In genomic region chr12:106171117-106171750, GRCh38 we compare ENCODE assay signal across 22 cellular contexts. TPM values are rescaled to one million over a fixed set of nuclear protein-coding genes. Genes with fewer than 3 reads are reported as not detected.
DNase-seq lines count a peak whose midpoint lies in the region; ATAC-seq, FAIRE-seq and TF ChIP-seq lines count a peak whose summit lies in the region.
"Had no signal": no experiment of that assay in that cellular context is flagged by ENCODE, and none has a peak within 500 bp of the region (broad histone marks: within the 10 kb centered on the region; RNA-seq: fewer than 3 reads in every experiment).

No MANE protein-coding gene starts in this region.

- H3K79me1 ChIP-seq in mesenchymal stem cell (replicated peaks; ENCODE audit: low read length, poor library complexity, severe bottlenecking): no peaks in the 10 kb centered on the region

- CTCF ChIA-PET in activated CD4-positive, alpha-beta T cell treated with anti-CD3 and anti-CD28 coated beads for 36 hours (lab: Charles Lee): interaction anchor here (1.3 to 2.1 kb wide), 2 partner anchors 52 to 113 kb away, joined by 3 to 10 read pairs; no protein-coding TSS in a partner anchor

- peaks cover 7% of the 10 kb centered on the region for H3K4me1 Mint-ChIP-seq in activated CD4-positive, alpha-beta T cell treated with anti-CD3 and anti-CD28 coated beads for 36 hours
- H3K4me1 Mint-ChIP-seq in activated T-helper 17 cell treated with anti-CD3 and anti-CD28 coated beads, Interleukin-2, amount 50 U/mL, for 72 hours: no peaks in the 10 kb centered on the region
- H3K4me1 Mint-ChIP-seq: activated B cell treated with CpG ODN at 0.5 μM for 24 hours; activated naive CD8-positive, alpha-beta T cell treated with anti-CD3 and anti-CD28 coated beads, Interleukin-2, amount 10 ng/mL, durations not matched to agents 7 days and 5 days; memory B cell; nephron had no signal

- peak; percentile 19 for TF ChIP-seq CTCF in D721Med (IDR thresholded peaks at IDR 0.05; ENCODE audit: insufficient read depth, missing control alignments)

- H3K18ac ChIP-seq in mesenchymal stem cell (ENCODE audit: low read depth in 1 of 2, low read length in 2 of 2): no peak overlapping the region

- no peaks in the 10 kb centered on the region for H3K4me1 ChIP-seq in mesenchymal stem cell (ENCODE audit: control insufficient read depth, insufficient read depth, low read depth, low read length)

- no peak overlapping the region for H2AK5ac ChIP-seq in mesenchymal stem cell (ENCODE audit: low read length, severe bottlenecking)

- peak; percentile 92 for ATAC-seq in activated CD4-positive, alpha-beta T cell treated with anti-CD3 and anti-CD28 coated beads for 36 hours
- peak; percentile 92 for ATAC-seq in activated T-helper 17 cell treated with anti-CD3 and anti-CD28 coated beads, Interleukin-2, amount 50 U/mL, for 72 hours (replicated peaks)
- no peak for ATAC-seq in GM21360 (IDR thresholded peaks at IDR 0.05; ENCODE audit: unreplicated experiment)

- H3K27me3 Mint-ChIP-seq in activated CD4-positive, alpha-beta T cell treated with anti-CD3 and anti-CD28 coated beads for 36 hours: peaks cover 13% of the 10 kb centered on the region
- peaks cover 22% of the 10 kb centered on the region for H3K27me3 Mint-ChIP-seq in activated T-helper 17 cell treated with anti-CD3 and anti-CD28 coated beads, Interleukin-2, amount 50 U/mL, for 72 hours

- peaks cover 2% of the 10 kb centered on the region for H3K9me3 Mint-ChIP-seq in activated CD4-positive, alpha-beta T cell treated with anti-CD3 and anti-CD28 coated beads for 36 hours (ENCODE audit: low read depth)
- peaks cover 4% of the 10 kb centered on the region for H3K9me3 Mint-ChIP-seq in activated T-helper 17 cell treated with anti-CD3 and anti-CD28 coated beads, Interleukin-2, amount 50 U/mL, for 72 hours

- peaks cover 0 to 5% of the 10 kb centered on the region in 2 experiments for H3K27me3 ChIP-seq in mesenchymal stem cell (ENCODE audit: control insufficient read depth in 1 of 2, insufficient read depth in 1 of 2, low read length in 2 of 2)
- H3K27me3 ChIP-seq: hepatocyte had no signal

- no peaks in the 10 kb centered on the region for H3K9me3 ChIP-seq in mesenchymal stem cell (ENCODE audit: control insufficient read depth, low read length)

- no peak overlapping the region for H2BK120ac ChIP-seq in mesenchymal stem cell (ENCODE audit: low read depth, low read length)

- H2BK15ac ChIP-seq in mesenchymal stem cell (ENCODE audit: low read depth, poor library complexity, severe bottlenecking): no peak overlapping the region

- no peak for FAIRE-seq in D721Med (lab: Jason Lieb, UNC)
- FAIRE-seq: bronchial epithelial cell, HTR-8/SVneo, kidney had no signal

- 78% methylated on average over 4 of the region's 4 CpGs for WGBS in mesenchymal stem cell

- intact Hi-C loops in activated CD4-positive, alpha-beta T cell treated with anti-CD3 and anti-CD28 coated beads for 36 hours (cut with DNase I, micrococcal nuclease): loop anchor here in 1 of 2 experiments (2.0 kb wide), 1 partner anchor 52 kb away; no protein-coding TSS in a partner anchor

- no peak overlapping the region for H3K4me2 ChIP-seq in mesenchymal stem cell (ENCODE audit: low read length, poor library complexity, severe bottlenecking)
- H3K4me2 ChIP-seq: hepatocyte had no signal

- no peak overlapping the region for H3K4me3 ChIP-seq in mesenchymal stem cell (ENCODE audit: insufficient read depth in 1 of 2, low read depth in 1 of 2, low read length in 2 of 2)
- H3K4me3 ChIP-seq: hepatocyte had no signal

- no peak overlapping the region for H3K9ac ChIP-seq in mesenchymal stem cell (ENCODE audit: low read length)

- H3K36me3 Mint-ChIP-seq in activated CD4-positive, alpha-beta T cell treated with anti-CD3 and anti-CD28 coated beads for 36 hours (ENCODE audit: low read depth): no peaks in the 10 kb centered on the region
- H3K36me3 Mint-ChIP-seq in activated T-helper 17 cell treated with anti-CD3 and anti-CD28 coated beads, Interleukin-2, amount 50 U/mL, for 72 hours (ENCODE audit: low read depth): no peaks in the 10 kb centered on the region
- H3K36me3 Mint-ChIP-seq: activated naive CD8-positive, alpha-beta T cell treated with anti-CD3 and anti-CD28 coated beads, Interleukin-2, amount 10 ng/mL, durations not matched to agents 7 days and 5 days; memory B cell had no signal

- H4K8ac ChIP-seq in mesenchymal stem cell (ENCODE audit: low read length): no peak overlapping the region

- H3K23ac ChIP-seq in mesenchymal stem cell (ENCODE audit: low read length in 2 of 2): no peak overlapping the region

- H2BK5ac ChIP-seq in mesenchymal stem cell (ENCODE audit: low read depth, low read length, poor library complexity, severe bottlenecking): no peak overlapping the region

- H3K27ac Mint-ChIP-seq in activated CD4-positive, alpha-beta T cell treated with anti-CD3 and anti-CD28 coated beads for 36 hours: no peak overlapping the region
- H3K27ac Mint-ChIP-seq in activated T-helper 17 cell treated with anti-CD3 and anti-CD28 coated beads, Interleukin-2, amount 50 U/mL, for 72 hours: peak overlapping the region; percentile 6
- H3K27ac Mint-ChIP-seq: activated B cell treated with CpG ODN at 0.5 μM for 24 hours; activated naive CD8-positive, alpha-beta T cell treated with anti-CD3 and anti-CD28 coated beads, Interleukin-2, amount 10 ng/mL, durations not matched to agents 7 days and 5 days; memory B cell; nephron had no signal

- H4K91ac ChIP-seq in mesenchymal stem cell (ENCODE audit: low read length): no peak overlapping the region

- H3K4me3 Mint-ChIP-seq in activated CD4-positive, alpha-beta T cell treated with anti-CD3 and anti-CD28 coated beads for 36 hours: no peak overlapping the region
- no peak overlapping the region for H3K4me3 Mint-ChIP-seq in activated T-helper 17 cell treated with anti-CD3 and anti-CD28 coated beads, Interleukin-2, amount 50 U/mL, for 72 hours
- H3K4me3 Mint-ChIP-seq: activated B cell treated with CpG ODN at 0.5 μM for 24 hours; activated naive CD8-positive, alpha-beta T cell treated with anti-CD3 and anti-CD28 coated beads, Interleukin-2, amount 10 ng/mL, durations not matched to agents 7 days and 5 days; memory B cell; nephron had no signal

- no peak overlapping the region for H3K14ac ChIP-seq in mesenchymal stem cell (ENCODE audit: low read length in 2 of 2)

- no peak overlapping the region for H3K27ac ChIP-seq in mesenchymal stem cell (ENCODE audit: low read length, poor library complexity, severe bottlenecking)
- H3K27ac ChIP-seq: hepatocyte had no signal

- POLR2A ChIA-PET in activated CD4-positive, alpha-beta T cell treated with anti-CD3 and anti-CD28 coated beads for 36 hours (lab: Charles Lee): no interaction called here

- H3K4ac ChIP-seq in mesenchymal stem cell (ENCODE audit: low read depth in 1 of 2, low read length in 2 of 2): no peak overlapping the region

- no peak overlapping the region for H2AFZ ChIP-seq in mesenchymal stem cell (ENCODE audit: low read depth, low read length)
- H2AFZ ChIP-seq: hepatocyte had no signal

- peak; percentile 33 for DNase-seq in activated CD4-positive, alpha-beta T cell treated with anti-CD3 and anti-CD28 coated beads for 36 hours
- DNase-seq in activated CD4-positive, alpha-beta T cell treated with anti-CD3 and anti-CD28 coated beads, Interleukin-2, amount 50 U/mL, for 1 hour: no peak
- DNase-seq in D721Med (ENCODE audit: insufficient read length, low spot score): no peak
- DNase-seq in mesenchymal stem cell: peak; percentile 54
- DNase-seq in ecto neural progenitor cell (ENCODE audit: low spot score): no peak
- DNase-seq in mesenteric fat pad (ENCODE audit: low spot score): no peak
- DNase-seq: activated B cell treated with CpG ODN at 0.5 μM for 24 hours; activated CD8-positive, alpha-beta memory T cell treated with anti-CD3 and anti-CD28 coated beads, Interleukin-2, amount 50 U/mL, for 48 hours; activated naive CD8-positive, alpha-beta T cell treated with anti-CD3 and anti-CD28 coated beads, Interleukin-2, amount 10 ng/mL, durations not matched to agents 7 days and 5 days; effector CD8-positive, alpha-beta T cell; kidney; NCI-H187 treated with DMSO at 0.1 percent for 48 hours; NCI-H526 treated with DMSO at 0.1 percent for 48 hours; stimulated activated CD4-positive, alpha-beta T cell treated with anti-CD3 and anti-CD28 coated beads, Interleukin-12 subunit alpha, Interleukin-12 subunit beta, amount 100 ng/mL, for 4 hours had no signal

- H3K36me3 ChIP-seq in mesenchymal stem cell (ENCODE audit: control insufficient read depth in 1 of 2, insufficient read depth in 2 of 2, low read depth in 1 of 2, low read length in 2 of 2): no peaks in the 10 kb centered on the region

- no peak overlapping the region for H2BK12ac ChIP-seq in mesenchymal stem cell (ENCODE audit: low read length in 2 of 2)

RNA-seq across cellular contexts. Expression of gene NUAK1, which starts 32.5 kb away (rescaled TPM):
- total RNA-seq in activated CD4-positive, alpha-beta T cell treated with anti-CD3 and anti-CD28 coated beads for 36 hours: not detected
- not detected for total RNA-seq in activated T-helper 17 cell treated with anti-CD3 and anti-CD28 coated beads, Interleukin-2, amount 50 U/mL, for 72 hours
- 8.2 TPM for polyA plus RNA-seq in mesenchymal stem cell (2013, experiment 1 of 2)
- 7.9 TPM for polyA plus RNA-seq in mesenchymal stem cell (2013, experiment 2 of 2)
- 54.4 TPM for total RNA-seq in mesenteric fat pad
- total RNA-seq: activated B cell treated with CpG ODN at 0.5 μM for 24 hours; activated naive CD8-positive, alpha-beta T cell treated with anti-CD3 and anti-CD28 coated beads, Interleukin-2, amount 10 ng/mL, durations not matched to agents 7 days and 5 days; T-helper 2 cell treated with Interferon-gamma antibody and Interleukin-4, amounts not matched to agents 100 ng/mL and 5 ng/mL, for 36 hours had no signal

Comparison
In these comparisons a context has a peak if more than half of its experiments do, and no peak if none do; other contexts are left out.
1. DNase-seq: peak in activated CD4-positive, alpha-beta T cell treated with anti-CD3 and anti-CD28 coated beads for 36 hours (single experiment) and mesenchymal stem cell (single experiment); none in activated CD4-positive, alpha-beta T cell treated with anti-CD3 and anti-CD28 coated beads, Interleukin-2, amount 50 U/mL, for 1 hour (single experiment), D721Med (single experiment), ecto neural progenitor cell (single experiment) and mesenteric fat pad (single experiment).
2. RNA of gene NUAK1, which starts 32.5 kb away (total RNA-seq): 54.4 TPM in mesenteric fat pad (single experiment); not detected in activated CD4-positive, alpha-beta T cell treated with anti-CD3 and anti-CD28 coated beads for 36 hours and not detected in activated T-helper 17 cell treated with anti-CD3 and anti-CD28 coated beads, Interleukin-2, amount 50 U/mL, for 72 hours; every median in the first group is over 10 times any median in the second.